In the genomic region with DNA sequence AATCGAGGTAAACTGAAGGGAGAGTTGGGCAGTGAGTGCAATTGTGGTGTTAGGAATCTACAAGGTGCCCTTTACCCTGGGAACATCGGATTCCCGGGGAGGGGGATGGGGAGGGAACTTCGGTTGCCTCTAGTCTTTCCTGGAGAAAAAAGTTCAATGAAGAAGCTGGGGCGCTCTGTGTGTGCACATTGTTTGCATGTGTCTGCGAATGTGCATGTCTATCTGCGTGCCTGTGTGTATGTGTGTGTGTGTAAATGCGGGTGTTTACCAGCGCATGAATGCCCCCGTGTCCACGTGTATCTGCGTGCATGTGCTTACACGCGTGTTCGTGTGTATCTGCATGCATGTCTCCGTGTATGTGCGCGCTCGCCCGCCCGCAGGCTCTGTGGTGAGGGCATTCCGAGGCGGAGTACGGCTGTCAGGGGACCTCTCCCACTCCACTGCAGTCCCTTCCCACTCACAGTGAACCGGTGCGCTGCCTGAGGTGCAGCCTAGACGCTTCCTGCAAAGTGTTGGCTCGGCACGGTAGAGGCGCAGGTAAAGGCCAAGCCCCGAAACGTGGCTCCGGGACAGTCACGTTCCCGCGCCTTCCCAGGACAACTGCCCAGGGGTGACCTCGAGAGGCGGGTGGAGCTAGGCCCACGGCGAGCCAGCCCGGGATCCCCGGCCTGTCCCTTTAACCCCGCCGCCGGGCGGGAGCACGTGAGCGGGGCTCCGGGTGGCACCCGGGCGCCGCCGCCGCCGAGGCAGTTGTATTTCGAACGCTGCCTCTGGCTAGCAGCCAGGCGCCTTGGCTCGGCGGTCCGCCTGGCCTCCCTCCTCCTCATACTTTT, we compare ENCODE assay signal across 9 cellular contexts. TPM values are rescaled to one million over a fixed set of nuclear protein-coding genes. Genes with fewer than 3 reads are reported as not detected.
DNase-seq lines count a peak whose midpoint lies in the region.
"Had no signal": no experiment of that assay in that cellular context is flagged by ENCODE, and none has a peak within 500 bp of the region (broad histone marks: within the 10 kb centered on the region; RNA-seq: fewer than 3 reads in every experiment).

No MANE protein-coding gene starts in this region.

- H3K9me3 ChIP-seq in MG63 (no peaks in the 10 kb centered on the region), iPS-18c (ENCODE audit: control insufficient read depth, insufficient read depth, low read length) (no peaks in the 10 kb centered on the region)

- H3K27ac ChIP-seq in skin epidermis = peak overlapping the region in 5 of 21 experiments; percentile 51 to 90 (median 70)
- H3K27ac ChIP-seq: C4-2B had no signal

- no peaks in the 10 kb centered on the region for H3K36me3 ChIP-seq in MG63

- peak overlapping the region; percentile 63 for H3K4me3 ChIP-seq in MG63
- H3K4me3 ChIP-seq in iPS-18c (ENCODE audit: insufficient read depth, low read depth, low read length) = peak overlapping the region; percentile 84
- peak overlapping the region; percentile 44 to 61 (median 51) for H3K4me3 ChIP-seq in skin epidermis

- no peaks in the 10 kb centered on the region for H3K27me3 ChIP-seq in MG63

- DNase-seq in NCI-H1417 (lab: John Stamatoyannopoulos, UW) = peak in 2 of 3 experiments; percentile 39 to 46
- DNase-seq in NCI-H1417 treated with DMSO at 0.1 percent for 48 hours (lab: John Stamatoyannopoulos, UW) = no peak
- DNase-seq in MG63 = peak; percentile 59
- DNase-seq in astrocyte of the hippocampus (ENCODE audit: low read depth, low spot score) = peak; percentile 91
- DNase-seq in activated gamma-delta T cell treated with Interleukin-2 at 50 U/mL for 16 hours = no peak
- DNase-seq in NCI-H2081 (lab: John Stamatoyannopoulos, UW) = no peak

RNA-seq across cellular contexts. Expression of a gene that starts 0.6 kb away (rescaled TPM):
- total RNA-seq in MG63 (2014; rRNA removed; shearing (Covaris generic); ENCODE audit: low replicate concordance) = 0.79 and 1.1 TPM in 2 replicates

Comparison
In these comparisons a context has a peak if more than half of its experiments do, and no peak if none do; other contexts are left out.
1. DNase-seq: peak in NCI-H1417 (2 of 3), MG63 (single experiment) and astrocyte of the hippocampus (single experiment); none in NCI-H1417 treated with DMSO at 0.1 percent for 48 hours (single experiment), activated gamma-delta T cell treated with Interleukin-2 at 50 U/mL for 16 hours (single experiment) and NCI-H2081 (0 of 2).
2. Peak in every context shown above with its lines, with median percentiles within 50 percentile points of each other: H3K4me3 ChIP-seq.